Comparison of ENCODE assay signal across 10 cellular contexts in genomic region chr6:163338671-163339405, GRCh38.
DNase-seq lines count a peak whose midpoint lies in the region; ATAC-seq and TF ChIP-seq lines count a peak whose summit lies in the region.
"Had no signal": no experiment of that assay in that cellular context is flagged by ENCODE, and none has a peak within 500 bp of the region (broad histone marks: within the 10 kb centered on the region; RNA-seq: fewer than 3 reads in every experiment).

No MANE protein-coding gene starts in this region.

- DNase-seq in GM04503 (ENCODE audit: low read depth) (peak; percentile 56), WTC11 (ENCODE audit: low spot score) (no peak), head of caudate nucleus (peak; percentile 49 to 94 (median 83)), osteoblast (ENCODE audit: insufficient read length, low spot score, missing footprints) (peak; percentile 88), breast epithelium (ENCODE audit: low spot score in 2 of 2) (no peak), AML-193 (lab: John Stamatoyannopoulos, UW) (no peak)
- DNase-seq: DMS79 treated with DMSO at 0.1 percent for 48 hours, kidney had no signal

- CTCF ChIA-PET in WTC11 (lab: Charles Lee): interaction anchor here (0.6 to 1.5 kb wide), 5 partner anchors 79 to 169 kb away, joined by 3 to 5 read pairs (median 3); no protein-coding TSS in a partner anchor

- TF ChIP-seq CTCF in WTC11 (IDR thresholded peaks at IDR 0.05) (no peak), osteoblast (IDR thresholded peaks at IDR 0.05; ENCODE audit: extremely low read depth, low read depth, low read length) (no peak), breast epithelium (IDR thresholded peaks at IDR 0.05) (no peak)

- H3K79me2 ChIP-seq in osteoblast (ENCODE audit: insufficient read depth, low read length): no peaks in the 10 kb centered on the region

- peaks cover 35% of the 10 kb centered on the region for H3K4me1 Mint-ChIP-seq in WTC11

- no peaks in the 10 kb centered on the region for H3K36me3 Mint-ChIP-seq in WTC11

- peak overlapping the region; percentile 40 for H2AFZ ChIP-seq in osteoblast (ENCODE audit: low read length)

- H3K4me1 ChIP-seq in osteoblast (ENCODE audit: insufficient read depth, low read length) (peaks cover 24% of the 10 kb centered on the region), breast epithelium (no peaks in the 10 kb centered on the region)

- H3K27ac ChIP-seq in osteoblast (ENCODE audit: low read depth, low read length) (peak overlapping the region; percentile 26), breast epithelium (no peak overlapping the region)

- peak overlapping the region; percentile 35 for H3K4me2 ChIP-seq in osteoblast (ENCODE audit: insufficient read depth, low read length)

- intact Hi-C loops in head of caudate nucleus (cut with DNase I): no loop called here
- intact Hi-C loops in breast epithelium (cut with DNase I; ENCODE audit: low total_unique reads): no loop called here

- 0 out of 2 replicates have a peak overlapping the region, but pooled peaks have one; percentile 5 for H3K4me3 Mint-ChIP-seq in WTC11

- no peaks in the 10 kb centered on the region for H3K9me3 ChIP-seq in osteoblast (ENCODE audit: low read depth, low read length)
- H3K9me3 ChIP-seq in breast epithelium: no peaks in the 10 kb centered on the region

- ATAC-seq in WTC11 (peak; percentile 46), HG03025 (IDR thresholded peaks at IDR 0.05; ENCODE audit: low FRiP score, unreplicated experiment) (no peak), GM21360 (IDR thresholded peaks at IDR 0.05; ENCODE audit: unreplicated experiment) (no peak)

- H3K27ac Mint-ChIP-seq in WTC11: no peak overlapping the region

- H3K4me3 ChIP-seq in osteoblast (ENCODE audit: insufficient read depth, low read length): no peak overlapping the region
- H3K4me3 ChIP-seq in breast epithelium: no peak overlapping the region

- no peak for TF ChIP-seq POLR2A in breast epithelium (IDR thresholded peaks at IDR 0.05)

- no peaks in the 10 kb centered on the region for H4K20me1 ChIP-seq in osteoblast (ENCODE audit: insufficient read depth, low read length)

- POLR2A ChIA-PET in WTC11 (lab: Charles Lee): no interaction called here

- peaks cover 33% of the 10 kb centered on the region for H3K27me3 Mint-ChIP-seq in WTC11 (ENCODE audit: low read depth)

- H3K9me3 Mint-ChIP-seq in WTC11: no peaks in the 10 kb centered on the region

- no peaks in the 10 kb centered on the region for H3K27me3 ChIP-seq in osteoblast (ENCODE audit: insufficient read depth, low read length)
- no peaks in the 10 kb centered on the region for H3K27me3 ChIP-seq in breast epithelium

- H3K36me3 ChIP-seq in osteoblast (ENCODE audit: insufficient read depth, low read length) (no peaks in the 10 kb centered on the region), breast epithelium (no peaks in the 10 kb centered on the region)

TF ChIP-seq in WTC11, 78 proteins besides CTCF, POLR2A, EP300 and RAD21:
- TF ChIP-seq TP53 (CRISPR knock-in tag; IDR thresholded peaks at IDR 0.05) (no peak), SMAD4 (CRISPR knock-in tag; IDR thresholded peaks at IDR 0.05) (no peak), GTF2I (CRISPR knock-in tag; conservative IDR thresholded peaks at IDR 0.05) (no peak), MAX (CRISPR knock-in tag; IDR thresholded peaks at IDR 0.05) (no peak), ZBTB43 (CRISPR knock-in tag; IDR thresholded peaks at IDR 0.05) (no peak), ZNF532 (CRISPR knock-in tag; IDR thresholded peaks at IDR 0.05; ENCODE audit: borderline replicate concordance) (no peak), AR (CRISPR knock-in tag; IDR thresholded peaks at IDR 0.05) (no peak)

Comparison
In these comparisons a context has a peak if more than half of its experiments do, and no peak if none do; other contexts are left out.
1. DNase-seq: peak in GM04503 (single experiment), head of caudate nucleus (42 of 42) and osteoblast (single experiment); none in WTC11 (single experiment), breast epithelium (0 of 2) and AML-193 (0 of 2).